Comparison of ENCODE assay signal across 22 cellular contexts in the genomic region with DNA sequence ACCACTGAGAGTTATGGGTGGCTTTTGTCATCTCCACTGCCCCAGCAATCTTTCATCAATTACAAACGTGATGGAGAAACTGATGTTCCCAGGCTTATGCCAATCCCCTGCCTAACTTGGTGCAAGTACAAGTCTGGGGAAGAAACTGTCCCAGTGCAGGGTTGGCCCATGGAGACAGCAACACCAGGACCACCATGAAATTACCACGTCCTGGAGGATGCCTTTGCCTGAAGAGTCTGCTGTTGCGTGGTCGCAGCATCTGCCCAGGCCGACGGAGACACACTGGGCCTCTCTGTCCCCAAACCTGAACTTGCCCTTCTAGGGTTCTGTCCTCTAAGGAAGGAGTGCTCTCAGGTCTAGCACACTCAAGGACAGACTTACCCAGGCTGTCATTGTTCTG.
"Had no signal": no experiment of that assay in that cellular context is flagged by ENCODE, and none has a peak within 500 bp of the region (broad histone marks: within the 10 kb centered on the region; RNA-seq: fewer than 3 reads in every experiment).

No MANE protein-coding gene starts in this region.

- H3K27me3 ChIP-seq: colonic mucosa, neural progenitor cell, pancreas, right lobe of liver, transverse colon had no signal

- H3K4me3 Mint-ChIP-seq: natural killer cell treated with Interleukin-12 subunit alpha and Interleukin-12 subunit beta and Interleukin-15 and Interleukin-18, amount 100 ng/mL, for 72 hours; neural progenitor cell; stimulated activated naive CD8-positive, alpha-beta T cell treated with anti-CD3 and anti-CD28 coated beads, Interleukin-15, amount 100 ng/mL, for 72 hours had no signal

- H3K36me3 Mint-ChIP-seq: natural killer cell treated with Interleukin-12 subunit alpha and Interleukin-12 subunit beta and Interleukin-15 and Interleukin-18, amount 100 ng/mL, for 72 hours; neural progenitor cell had no signal

- H3K27ac Mint-ChIP-seq: natural killer cell treated with Interleukin-12 subunit alpha and Interleukin-12 subunit beta and Interleukin-15 and Interleukin-18, amount 100 ng/mL, for 72 hours; neural progenitor cell; stimulated activated naive CD8-positive, alpha-beta T cell treated with anti-CD3 and anti-CD28 coated beads, Interleukin-15, amount 100 ng/mL, for 72 hours had no signal

- ATAC-seq: gastroesophageal sphincter; left cardiac atrium; lower lobe of right lung; natural killer cell treated with Interleukin-12 subunit alpha and Interleukin-12 subunit beta and Interleukin-15 and Interleukin-18, amount 100 ng/mL, for 72 hours; stimulated activated naive CD8-positive, alpha-beta T cell treated with anti-CD3 and anti-CD28 coated beads, Interleukin-15, amount 100 ng/mL, for 72 hours had no signal

- H3K27ac ChIP-seq: colonic mucosa, esophagus squamous epithelium, gastroesophageal sphincter, left ventricle myocardium inferior, lower lobe of right lung, neural progenitor cell, pancreas, prostate gland, right lobe of liver, thoracic aorta, transverse colon had no signal

- DNase-seq: colonic mucosa; dermis blood vessel endothelial cell; esophagus squamous epithelium; foreskin fibroblast; glutamatergic neuron; left cardiac atrium; left ventricle myocardium inferior; lower lobe of right lung; mesenchymal stem cell; pancreas; retina; right lobe of liver; stimulated activated CD4-positive, alpha-beta T cell treated with anti-CD3 and anti-CD28 coated beads, Interleukin-4, amount 100 ng/mL, for 1 hour; stimulated activated CD8-positive, alpha-beta memory T cell treated with anti-CD3 and anti-CD28 coated beads, Interleukin-4, amount 100 ng/mL, for 48 hours; stimulated activated naive CD8-positive, alpha-beta T cell treated with anti-CD3 and anti-CD28 coated beads, Interleukin-15, amount 100 ng/mL, for 72 hours; transverse colon had no signal

- H3K9me3 Mint-ChIP-seq: natural killer cell treated with Interleukin-12 subunit alpha and Interleukin-12 subunit beta and Interleukin-15 and Interleukin-18, amount 100 ng/mL, for 72 hours had no signal

- H3K27me3 Mint-ChIP-seq: natural killer cell treated with Interleukin-12 subunit alpha and Interleukin-12 subunit beta and Interleukin-15 and Interleukin-18, amount 100 ng/mL, for 72 hours; stimulated activated naive B cell treated with anti-CD40 and anti-IgM and Interleukin-4, amounts not matched to agents 10 μg/mL and 1 μg/mL and 100 μg/mL, for 72 hours; stimulated activated naive CD8-positive, alpha-beta T cell treated with anti-CD3 and anti-CD28 coated beads, Interleukin-15, amount 100 ng/mL, for 72 hours had no signal

- H3K4me1 Mint-ChIP-seq: stimulated activated naive CD8-positive, alpha-beta T cell treated with anti-CD3 and anti-CD28 coated beads, Interleukin-15, amount 100 ng/mL, for 72 hours had no signal
